In genomic region chr2:131207839-131208238, GRCh38 we compare ENCODE assay signal across 6 cellular contexts. TPM values are rescaled to one million over a fixed set of nuclear protein-coding genes. Genes with fewer than 3 reads are reported as not detected.
"Had no signal": no experiment of that assay in that cellular context is flagged by ENCODE, and none has a peak within 500 bp of the region (broad histone marks: within the 10 kb centered on the region; RNA-seq: fewer than 3 reads in every experiment).

No MANE protein-coding gene starts in this region.

RNA-seq across cellular contexts. Expression of gene POTEE, which starts 1.5 kb away (rescaled TPM):
- total RNA-seq: LHCN-M2, MCF 10A, NCI-H460, Right ventricle myocardium inferior, RPMI7951, SK-MEL-5 had no signal
